ENCODE assay signal across 8 cellular contexts in genomic region chr5:143355710-143356109, GRCh38. TPM values are rescaled to one million over a fixed set of nuclear protein-coding genes. Genes with fewer than 3 reads are reported as not detected.
A peak's percentile ranks its signal among the peaks of the same experiment; 100 is the strongest.
DNase-seq lines count a peak whose midpoint lies in the region; ATAC-seq and TF ChIP-seq lines count a peak whose summit lies in the region.

No MANE protein-coding gene starts in this region.

- H4K20me1 ChIP-seq in GM23338 (replicated peaks; ENCODE audit: insufficient read depth), result no peaks in the 10 kb centered on the region

- H2AFZ ChIP-seq in GM23338, result no peak overlapping the region

- no peaks in the 10 kb centered on the region for H3K9me3 Mint-ChIP-seq in CD14-positive monocyte
- no peaks in the 10 kb centered on the region for H3K9me3 Mint-ChIP-seq in GM23338

- H3K27me3 Mint-ChIP-seq in CD14-positive monocyte (ENCODE audit: low read depth in 3 of 3), result no peaks in the 10 kb centered on the region
- H3K27me3 Mint-ChIP-seq in GM23338 (ENCODE audit: insufficient read depth, low read depth, poor library complexity), result peaks cover 1% of the 10 kb centered on the region

- H3F3A ChIP-seq in GM23338 (replicated peaks; ENCODE audit: low read depth), result no peaks in the 10 kb centered on the region

- in situ Hi-C loops in T47D (cut with HindIII; ENCODE audit: low pct_unique_long_range_greater_than_20kb, low sequenced_read_pairs), result no loop called here

- peak overlapping the region in 3 of 7 donors; percentile 42 to 82 (median 56) for H3K27ac Mint-ChIP-seq in CD14-positive monocyte
- H3K27ac Mint-ChIP-seq in GM23338, result no peak overlapping the region

- H3K4me3 Mint-ChIP-seq in CD14-positive monocyte, result no peak overlapping the region
- H3K4me3 Mint-ChIP-seq in GM23338, result no peak overlapping the region

- no peak overlapping the region for H3K4me2 ChIP-seq in GM23338

- H3K36me3 ChIP-seq in GM23338 (ENCODE audit: insufficient read depth), result no peaks in the 10 kb centered on the region

- no peaks in the 10 kb centered on the region for H3K27me3 ChIP-seq in GM23338 (ENCODE audit: insufficient read depth)

- peaks cover 66% of the 10 kb centered on the region for H3K4me1 Mint-ChIP-seq in CD14-positive monocyte
- peaks cover 8% of the 10 kb centered on the region for H3K4me1 Mint-ChIP-seq in GM23338

- H3K79me2 ChIP-seq in GM23338 (replicated peaks; ENCODE audit: insufficient read depth), result no peaks in the 10 kb centered on the region

- DNase-seq in CD14-positive monocyte (ENCODE audit: low spot score) (peak; percentile 87), HS-5 (ENCODE audit: low read depth) (peak; percentile 85), SHP77 treated with DMSO at 0.1 percent for 48 hours (lab: John Stamatoyannopoulos, UW) (peak; percentile 86), T47D (ENCODE audit: low read depth in 1 of 2, low spot score in 1 of 2) (peak; percentile 65 to 92), left lobe of liver (ENCODE audit: low spot score) (peak; percentile 49), GM23338 (ENCODE audit: low spot score) (no peak)
- DNase-seq in stimulated activated CD8-positive, alpha-beta memory T cell treated with anti-CD3 and anti-CD28 coated beads, Interleukin-7, amount 100 ng/mL, for 1 hour (ENCODE audit: low read depth in 2 of 2), result peak; percentile 6

- TF ChIP-seq CTCF in CD14-positive monocyte (IDR thresholded peaks at IDR 0.05), result no peak
- TF ChIP-seq CTCF in GM23338 (conservative IDR thresholded peaks at IDR 0.05; ENCODE audit: low read depth in 2 of 2), result no peak

- H3K4me1 ChIP-seq in GM23338 (ENCODE audit: insufficient read depth), result no peaks in the 10 kb centered on the region

- no peaks in the 10 kb centered on the region; the same call in 1 of the 2 replicates for H3K9me2 ChIP-seq in GM23338 (ENCODE audit: insufficient read depth)

- H3K36me3 Mint-ChIP-seq in CD14-positive monocyte (peaks cover 6 to 9% of the 10 kb centered on the region in 2 donors), GM23338 (ENCODE audit: low read depth) (no peaks in the 10 kb centered on the region)

- ATAC-seq in left lobe of liver (peak; percentile 51), GM23338 (no peak), GM19463 (IDR thresholded peaks at IDR 0.05; ENCODE audit: unreplicated experiment) (no peak)

- intact Hi-C loops in CD14-positive monocyte (cut with micrococcal nuclease), result loop anchor here in 1 of 2 donors (10.0 kb wide), 1 partner anchor 49 kb away; the partner anchor contains the start of gene NR3C1

- no peak overlapping the region for H3K27ac ChIP-seq in GM23338 (ENCODE audit: low read depth)

- H3K4me3 ChIP-seq in GM23338, result no peak overlapping the region

TF ChIP-seq in GM23338, 12 proteins besides CTCF, POLR2A, EP300 and RAD21:
- no peak for TF ChIP-seq POLR2AphosphoS5 (IDR thresholded peaks at IDR 0.05; ENCODE audit: low read depth)
- TF ChIP-seq ZNF462 (CRISPR knock-in tag; IDR thresholded peaks at IDR 0.05), result no peak
- no peak for TF ChIP-seq ZNF331 (CRISPR knock-in tag; IDR thresholded peaks at IDR 0.05; ENCODE audit: low read depth)
- no peak for TF ChIP-seq EZH2 (IDR thresholded peaks at IDR 0.05; ENCODE audit: low read depth, unreplicated experiment)
- no peak for TF ChIP-seq STAT1 (IDR thresholded peaks at IDR 0.05; ENCODE audit: unreplicated experiment)
- TF ChIP-seq REST (IDR thresholded peaks at IDR 0.05; ENCODE audit: unreplicated experiment), result no peak
- TF ChIP-seq CREB1 (CRISPR knock-in tag; IDR thresholded peaks at IDR 0.05; ENCODE audit: low read depth), result no peak
- no peak for TF ChIP-seq EZH2phosphoT487 (IDR thresholded peaks at IDR 0.05; ENCODE audit: unreplicated experiment)
- TF ChIP-seq NANOG (IDR thresholded peaks at IDR 0.05; ENCODE audit: borderline replicate concordance), result no peak
- TF ChIP-seq JUNB (IDR thresholded peaks at IDR 0.05; ENCODE audit: unreplicated experiment), result no peak
TF ChIP-seq in GM23338: peak in this region for 0.

RNA-seq across cellular contexts. Expression of gene NR3C1, which starts 47.8 kb away (rescaled TPM):
- polyA plus RNA-seq in CD14-positive monocyte, result 10 to 100 TPM; 75.1 to 82.8 TPM
- total RNA-seq in left lobe of liver, result 46.6 TPM
- total RNA-seq in GM23338 (2014; rRNA removed; shearing (Covaris generic)), result 2.4 and 4.6 TPM in 2 replicates
- polyA plus RNA-seq in GM23338 (2016; fragmentation: Nextera tagmentation; extraction: Ambion mirVana), result 0.89 and 1.2 TPM in 2 replicates
